1 cellular context compared by ENCODE assay signal in genomic region chr6:25270559-25270958, GRCh38.
TF ChIP-seq lines count a peak whose summit lies in the region.

No MANE protein-coding gene starts in this region.

TF ChIP-seq in HepG2, 621 proteins besides CTCF, POLR2A, EP300 and RAD21 (continued from another document and continues in another):
- TF ChIP-seq DNMT3B (CRISPR knock-in tag; conservative IDR thresholded peaks at IDR 0.05), result no peak
- TF ChIP-seq ZNF354B (CRISPR knock-in tag; IDR thresholded peaks at IDR 0.05), result no peak
- TF ChIP-seq ZNF607 (CRISPR knock-in tag; IDR thresholded peaks at IDR 0.05; ENCODE audit: borderline replicate concordance), result no peak
- no peak for TF ChIP-seq PHF20 (CRISPR knock-in tag; IDR thresholded peaks at IDR 0.05)
- TF ChIP-seq ZNF460 (CRISPR knock-in tag; IDR thresholded peaks at IDR 0.05; ENCODE audit: borderline replicate concordance), result no peak
- TF ChIP-seq PLSCR1 (CRISPR knock-in tag; IDR thresholded peaks at IDR 0.05; ENCODE audit: borderline replicate concordance), result no peak
- no peak for TF ChIP-seq XBP1 (CRISPR knock-in tag; IDR thresholded peaks at IDR 0.05)
- TF ChIP-seq MXD3 (CRISPR knock-in tag; IDR thresholded peaks at IDR 0.05), result no peak
- no peak for TF ChIP-seq ZMYM3 (CRISPR knock-in tag; IDR thresholded peaks at IDR 0.05)
- TF ChIP-seq ZNF530 (CRISPR knock-in tag; IDR thresholded peaks at IDR 0.05; ENCODE audit: low read depth), result no peak
- TF ChIP-seq FOXK2 (IDR thresholded peaks at IDR 0.05), result no peak
- no peak for TF ChIP-seq ZIK1 (CRISPR knock-in tag; IDR thresholded peaks at IDR 0.05; ENCODE audit: borderline replicate concordance, low read depth)
- TF ChIP-seq IKZF1 (IDR thresholded peaks at IDR 0.05), result no peak
- TF ChIP-seq E2F2 (CRISPR knock-in tag; IDR thresholded peaks at IDR 0.05; ENCODE audit: borderline replicate concordance), result no peak
- TF ChIP-seq ATF7-NPFF (CRISPR knock-in tag; IDR thresholded peaks at IDR 0.05; ENCODE audit: low read depth), result no peak
- TF ChIP-seq YEATS4 (CRISPR knock-in tag; IDR thresholded peaks at IDR 0.05; ENCODE audit: borderline replicate concordance), result no peak
- no peak for TF ChIP-seq DNMT1 (CRISPR knock-in tag; IDR thresholded peaks at IDR 0.05)
- TF ChIP-seq ATF2 (CRISPR knock-in tag; IDR thresholded peaks at IDR 0.05), result no peak
- TF ChIP-seq BCLAF1 (IDR thresholded peaks at IDR 0.05), result no peak
- no peak for TF ChIP-seq MBD4 (IDR thresholded peaks at IDR 0.05; ENCODE audit: borderline replicate concordance, low read length)
- TF ChIP-seq BHLHE40 (IDR thresholded peaks at IDR 0.05; ENCODE audit: low read length), result no peak
- no peak for TF ChIP-seq HOXA3 (CRISPR knock-in tag; IDR thresholded peaks at IDR 0.05)
- TF ChIP-seq SUZ12 (IDR thresholded peaks at IDR 0.05; ENCODE audit: low read depth, low read length), result no peak
- no peak for TF ChIP-seq IKZF4 (CRISPR knock-in tag; IDR thresholded peaks at IDR 0.05; ENCODE audit: borderline replicate concordance, low read depth, not compliant biosample characterization)
- TF ChIP-seq RXRB (CRISPR knock-in tag; IDR thresholded peaks at IDR 0.05; ENCODE audit: borderline replicate concordance), result peak; percentile 70; the same call in 1 of the 2 replicates
- TF ChIP-seq MLXIP (CRISPR knock-in tag; IDR thresholded peaks at IDR 0.05; ENCODE audit: borderline replicate concordance), result no peak
- TF ChIP-seq UBTF (CRISPR knock-in tag; IDR thresholded peaks at IDR 0.05), result no peak
- no peak for TF ChIP-seq RBFOX2 (IDR thresholded peaks at IDR 0.05; ENCODE audit: low read depth, low read length)
- no peak for TF ChIP-seq THAP11 (CRISPR knock-in tag; IDR thresholded peaks at IDR 0.05)
- TF ChIP-seq MYNN (CRISPR knock-in tag; IDR thresholded peaks at IDR 0.05; ENCODE audit: low read depth), result no peak
- TF ChIP-seq POGZ (CRISPR knock-in tag; IDR thresholded peaks at IDR 0.05), result no peak
- TF ChIP-seq BRF2 (CRISPR knock-in tag; IDR thresholded peaks at IDR 0.05), result no peak
- TF ChIP-seq ZNF468 (CRISPR knock-in tag; IDR thresholded peaks at IDR 0.05), result no peak
- TF ChIP-seq ZNF281 (CRISPR knock-in tag; IDR thresholded peaks at IDR 0.05; ENCODE audit: borderline replicate concordance), result peak; percentile 46; the same call in 1 of the 2 replicates
- TF ChIP-seq ATF7 (IDR thresholded peaks at IDR 0.05), result no peak
- TF ChIP-seq ATF7 (CRISPR knock-in tag; IDR thresholded peaks at IDR 0.05), result no peak
- no peak for TF ChIP-seq GMEB1 (CRISPR knock-in tag; IDR thresholded peaks at IDR 0.05; ENCODE audit: borderline replicate concordance)
- peak; percentile 97 for TF ChIP-seq TCF7 (IDR thresholded peaks at IDR 0.05; ENCODE audit: low read depth)
- no peak for TF ChIP-seq REPIN1 (CRISPR knock-in tag; IDR thresholded peaks at IDR 0.05; ENCODE audit: borderline replicate concordance, low read depth)
- TF ChIP-seq REL (CRISPR knock-in tag; conservative IDR thresholded peaks at IDR 0.05), result no peak
- TF ChIP-seq ZNF33A (CRISPR knock-in tag; IDR thresholded peaks at IDR 0.05; ENCODE audit: borderline replicate concordance), result no peak
- TF ChIP-seq BORCS8-MEF2B (CRISPR knock-in tag; IDR thresholded peaks at IDR 0.05), result no peak
- TF ChIP-seq TEAD2 (CRISPR knock-in tag; IDR thresholded peaks at IDR 0.05), result no peak
- TF ChIP-seq GFI1 (CRISPR knock-in tag; IDR thresholded peaks at IDR 0.05; ENCODE audit: borderline replicate concordance), result no peak
- TF ChIP-seq NFKB2 (CRISPR knock-in tag; IDR thresholded peaks at IDR 0.05; ENCODE audit: borderline replicate concordance), result no peak
- no peak for TF ChIP-seq ZNF333 (CRISPR knock-in tag; IDR thresholded peaks at IDR 0.05; ENCODE audit: borderline replicate concordance)
- no peak for TF ChIP-seq CREB3 (CRISPR knock-in tag; IDR thresholded peaks at IDR 0.05)
